12 cellular contexts compared by ENCODE assay signal in the genomic region with DNA sequence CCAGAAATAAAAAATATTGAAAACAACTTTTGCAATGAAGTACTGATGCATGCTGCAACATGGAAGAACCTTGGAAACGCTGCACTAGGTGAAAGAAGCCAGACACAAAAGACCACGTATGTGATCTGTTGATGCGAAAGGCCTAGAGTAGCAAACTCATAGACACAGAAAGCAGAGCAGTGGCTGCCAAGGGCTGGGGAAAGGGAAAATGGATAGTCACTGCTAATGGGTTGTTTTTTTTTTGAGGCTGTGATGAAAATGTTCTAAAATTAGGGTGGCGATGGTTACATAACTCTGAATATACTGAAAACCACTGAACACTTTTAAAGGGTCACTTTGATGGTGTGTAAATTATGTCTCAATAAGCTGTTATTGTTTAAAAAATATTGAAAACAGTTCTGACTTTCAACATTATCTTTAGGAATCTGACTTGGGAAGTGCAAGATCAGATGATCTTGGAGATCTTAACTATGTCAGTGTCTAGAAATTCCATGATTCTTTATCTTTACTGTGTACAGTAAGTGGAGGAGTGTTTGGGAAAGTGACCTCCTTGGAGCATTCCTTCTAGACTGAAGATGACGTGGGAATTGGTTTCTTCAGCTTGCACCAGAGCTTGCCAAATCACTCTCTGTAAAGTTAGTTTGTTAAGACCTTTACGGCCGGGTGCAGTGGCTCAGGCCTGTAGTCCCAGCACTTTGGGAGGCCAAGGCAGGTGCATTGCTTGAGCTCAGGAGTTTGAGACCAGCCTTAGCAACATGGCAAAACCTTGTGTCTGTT. TPM values are rescaled to one million over a fixed set of nuclear protein-coding genes. Genes with fewer than 3 reads are reported as not detected.
A peak's percentile ranks its signal among the peaks of the same experiment; 100 is the strongest.
DNase-seq lines count a peak whose midpoint lies in the region; ATAC-seq and TF ChIP-seq lines count a peak whose summit lies in the region.
"Had no signal": no experiment of that assay in that cellular context is flagged by ENCODE, and none has a peak within 500 bp of the region (broad histone marks: within the 10 kb centered on the region; RNA-seq: fewer than 3 reads in every experiment).

No MANE protein-coding gene starts in this region.

- H2AFZ ChIP-seq in smooth muscle cell (ENCODE audit: low read depth), result no peak overlapping the region
- H2AFZ ChIP-seq: neural progenitor cell had no signal

- H3K4me3 ChIP-seq in right atrium auricular region (no peak overlapping the region), smooth muscle cell (no peak overlapping the region)
- H3K4me3 ChIP-seq: neural progenitor cell had no signal

- DNase-seq in EH (ENCODE audit: low read depth), result peak; percentile 97
- DNase-seq in WTC11 (ENCODE audit: low spot score), result no peak
- no peak for DNase-seq in right atrium auricular region (ENCODE audit: low spot score)
- no peak for DNase-seq in smooth muscle cell (lab: John Stamatoyannopoulos, UW; ENCODE audit: unreplicated experiment)
- DNase-seq in SHP77 treated with DMSO at 0.1 percent for 48 hours (lab: John Stamatoyannopoulos, UW), result no peak
- no peak for DNase-seq in iPS-NIHi11 (ENCODE audit: low spot score)
- no peak for DNase-seq in stimulated activated naive CD8-positive, alpha-beta T cell treated with anti-CD3 and anti-CD28 coated beads, Interleukin-15, amount 100 ng/mL, for 72 hours
- DNase-seq: dermis blood vessel endothelial cell, NCI-H1417 treated with DMSO at 0.1 percent for 48 hours had no signal

- CTCF ChIA-PET in WTC11 (lab: Charles Lee), result interaction anchor here (1.2 kb wide), 1 partner anchor 32 kb away, joined by 3 read pairs; no protein-coding TSS in a partner anchor

- POLR2A ChIA-PET in WTC11 (lab: Charles Lee), result no interaction called here

- no peaks in the 10 kb centered on the region for H3K27me3 Mint-ChIP-seq in WTC11 (ENCODE audit: low read depth)
- no peaks in the 10 kb centered on the region for H3K27me3 Mint-ChIP-seq in stimulated activated naive CD8-positive, alpha-beta T cell treated with anti-CD3 and anti-CD28 coated beads, Interleukin-15, amount 100 ng/mL, for 72 hours
- H3K27me3 Mint-ChIP-seq: stimulated activated memory B cell treated with anti-CD40 and anti-IgM and Interleukin-4, amounts not matched to agents 10 μg/mL and 1 μg/mL and 100 μg/mL, for 72 hours had no signal

- no peak overlapping the region for H3K4me3 Mint-ChIP-seq in WTC11
- H3K4me3 Mint-ChIP-seq in stimulated activated naive CD8-positive, alpha-beta T cell treated with anti-CD3 and anti-CD28 coated beads, Interleukin-15, amount 100 ng/mL, for 72 hours, result peak overlapping the region in 1 of 2 donors; percentile 58
- H3K4me3 Mint-ChIP-seq: neural progenitor cell; stimulated activated memory B cell treated with anti-CD40 and anti-IgM and Interleukin-4, amounts not matched to agents 10 μg/mL and 1 μg/mL and 100 μg/mL, for 72 hours had no signal

- peak overlapping the region; percentile 61 for H3K9ac ChIP-seq in smooth muscle cell (ENCODE audit: low read depth)
- H3K9ac ChIP-seq: neural progenitor cell had no signal

- ATAC-seq in WTC11 (no peak), GM18502 (IDR thresholded peaks at IDR 0.05; ENCODE audit: poor library complexity, unreplicated experiment) (no peak)
- no peak for ATAC-seq in stimulated activated naive CD8-positive, alpha-beta T cell treated with anti-CD3 and anti-CD28 coated beads, Interleukin-15, amount 100 ng/mL, for 72 hours
- ATAC-seq: stimulated activated memory B cell treated with anti-CD40 and anti-IgM and Interleukin-4, amounts not matched to agents 10 μg/mL and 1 μg/mL and 100 μg/mL, for 72 hours had no signal

- peak overlapping the region; percentile 33 to 61 for H3K27ac ChIP-seq in right atrium auricular region
- H3K27ac ChIP-seq in smooth muscle cell (ENCODE audit: low read depth), result peak overlapping the region; percentile 94
- H3K27ac ChIP-seq: neural progenitor cell had no signal

- H3K36me3 ChIP-seq in right atrium auricular region (no peaks in the 10 kb centered on the region), smooth muscle cell (ENCODE audit: low read depth) (no peaks in the 10 kb centered on the region)
- H3K36me3 ChIP-seq: neural progenitor cell had no signal

- H3K79me2 ChIP-seq in smooth muscle cell (ENCODE audit: low read depth), result peaks cover 63% of the 10 kb centered on the region

- H3K36me3 Mint-ChIP-seq in WTC11, result no peaks in the 10 kb centered on the region; the same call in 1 of the 2 replicates

- H3K9me3 Mint-ChIP-seq in WTC11, result no peaks in the 10 kb centered on the region
- no peaks in the 10 kb centered on the region for H3K9me3 Mint-ChIP-seq in stimulated activated naive CD8-positive, alpha-beta T cell treated with anti-CD3 and anti-CD28 coated beads, Interleukin-15, amount 100 ng/mL, for 72 hours
- H3K9me3 Mint-ChIP-seq: neural progenitor cell; stimulated activated memory B cell treated with anti-CD40 and anti-IgM and Interleukin-4, amounts not matched to agents 10 μg/mL and 1 μg/mL and 100 μg/mL, for 72 hours had no signal

- peak overlapping the region; percentile 19; the same call in 1 of the 2 replicates for H3K27ac Mint-ChIP-seq in WTC11
- H3K27ac Mint-ChIP-seq in stimulated activated naive CD8-positive, alpha-beta T cell treated with anti-CD3 and anti-CD28 coated beads, Interleukin-15, amount 100 ng/mL, for 72 hours, result no peak overlapping the region
- H3K27ac Mint-ChIP-seq: neural progenitor cell; stimulated activated memory B cell treated with anti-CD40 and anti-IgM and Interleukin-4, amounts not matched to agents 10 μg/mL and 1 μg/mL and 100 μg/mL, for 72 hours had no signal

- H3F3A ChIP-seq in smooth muscle cell (ENCODE audit: low read depth), result peaks cover 57% of the 10 kb centered on the region

- TF ChIP-seq CTCF in WTC11 (IDR thresholded peaks at IDR 0.05) (no peak), right atrium auricular region (IDR thresholded peaks at IDR 0.05) (no peak), smooth muscle cell (IDR thresholded peaks at IDR 0.05; ENCODE audit: borderline replicate concordance, insufficient read depth, poor library complexity, severe bottlenecking) (no peak)

- H3K4me1 ChIP-seq in right atrium auricular region (peaks cover 0 to 94% of the 10 kb centered on the region in 2 donors), smooth muscle cell (ENCODE audit: low read depth) (peaks cover 18% of the 10 kb centered on the region)

- H3K27me3 ChIP-seq in right atrium auricular region (no peaks in the 10 kb centered on the region), smooth muscle cell (ENCODE audit: low read depth) (no peaks in the 10 kb centered on the region)
- H3K27me3 ChIP-seq: neural progenitor cell had no signal

- no peaks in the 10 kb centered on the region for H3K9me3 ChIP-seq in right atrium auricular region
- H3K9me3 ChIP-seq in smooth muscle cell (replicated peaks; ENCODE audit: low read depth), result no peaks in the 10 kb centered on the region

- peaks cover 27% of the 10 kb centered on the region for H3K4me1 Mint-ChIP-seq in WTC11
- H3K4me1 Mint-ChIP-seq in stimulated activated naive CD8-positive, alpha-beta T cell treated with anti-CD3 and anti-CD28 coated beads, Interleukin-15, amount 100 ng/mL, for 72 hours, result peaks cover under 1% of the 10 kb centered on the region

- H3K4me2 ChIP-seq in smooth muscle cell, result peak overlapping the region; percentile 6
- H3K4me2 ChIP-seq: neural progenitor cell had no signal

- WGBS in smooth muscle cell (ENCODE audit: low lambda C conversion rate), result 37% methylated on average over 7 of the region's 7 CpGs

- H4K20me1 ChIP-seq in smooth muscle cell (ENCODE audit: low read depth), result peaks cover 39% of the 10 kb centered on the region

TF ChIP-seq in WTC11, 78 proteins besides CTCF, POLR2A, EP300 and RAD21 (continues in another document):
- no peak for TF ChIP-seq EMX1 (CRISPR knock-in tag; IDR thresholded peaks at IDR 0.05)
- TF ChIP-seq NFYB (CRISPR knock-in tag; conservative IDR thresholded peaks at IDR 0.05; ENCODE audit: low read depth), result no peak
- no peak for TF ChIP-seq TEAD1 (CRISPR knock-in tag; IDR thresholded peaks at IDR 0.05)
- no peak for TF ChIP-seq CBFB (CRISPR knock-in tag; IDR thresholded peaks at IDR 0.05; ENCODE audit: low read depth)
- TF ChIP-seq, protein P1, sequence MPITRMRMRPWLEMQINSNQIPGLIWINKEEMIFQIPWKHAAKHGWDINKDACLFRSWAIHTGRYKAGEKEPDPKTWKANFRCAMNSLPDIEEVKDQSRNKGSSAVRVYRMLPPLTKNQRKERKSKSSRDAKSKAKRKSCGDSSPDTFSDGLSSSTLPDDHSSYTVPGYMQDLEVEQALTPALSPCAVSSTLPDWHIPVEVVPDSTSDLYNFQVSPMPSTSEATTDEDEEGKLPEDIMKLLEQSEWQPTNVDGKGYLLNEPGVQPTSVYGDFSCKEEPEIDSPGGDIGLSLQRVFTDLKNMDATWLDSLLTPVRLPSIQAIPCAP (CRISPR knock-in tag; IDR thresholded peaks at IDR 0.05), result no peak
- TF ChIP-seq, protein P2, sequence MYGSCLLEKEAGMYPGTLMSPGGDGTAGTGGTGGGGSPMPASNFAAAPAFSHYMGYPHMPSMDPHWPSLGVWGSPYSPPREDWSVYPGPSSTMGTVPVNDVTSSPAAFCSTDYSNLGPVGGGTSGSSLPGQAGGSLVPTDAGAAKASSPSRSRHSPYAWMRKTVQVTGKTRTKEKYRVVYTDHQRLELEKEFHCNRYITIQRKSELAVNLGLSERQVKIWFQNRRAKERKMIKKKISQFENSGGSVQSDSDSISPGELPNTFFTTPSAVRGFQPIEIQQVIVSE (CRISPR knock-in tag; IDR thresholded peaks at IDR 0.05; ENCODE audit: borderline replicate concordance), result no peak
- no peak for TF ChIP-seq JAZF1 (CRISPR knock-in tag; IDR thresholded peaks at IDR 0.05)
- no peak for TF ChIP-seq SMAD4 (CRISPR knock-in tag; IDR thresholded peaks at IDR 0.05)
- no peak for TF ChIP-seq FOXP1 (CRISPR knock-in tag; IDR thresholded peaks at IDR 0.05; ENCODE audit: borderline replicate concordance)
- TF ChIP-seq TCF7 (CRISPR knock-in tag; IDR thresholded peaks at IDR 0.05; ENCODE audit: low read depth), result no peak
- TF ChIP-seq, protein P3, sequence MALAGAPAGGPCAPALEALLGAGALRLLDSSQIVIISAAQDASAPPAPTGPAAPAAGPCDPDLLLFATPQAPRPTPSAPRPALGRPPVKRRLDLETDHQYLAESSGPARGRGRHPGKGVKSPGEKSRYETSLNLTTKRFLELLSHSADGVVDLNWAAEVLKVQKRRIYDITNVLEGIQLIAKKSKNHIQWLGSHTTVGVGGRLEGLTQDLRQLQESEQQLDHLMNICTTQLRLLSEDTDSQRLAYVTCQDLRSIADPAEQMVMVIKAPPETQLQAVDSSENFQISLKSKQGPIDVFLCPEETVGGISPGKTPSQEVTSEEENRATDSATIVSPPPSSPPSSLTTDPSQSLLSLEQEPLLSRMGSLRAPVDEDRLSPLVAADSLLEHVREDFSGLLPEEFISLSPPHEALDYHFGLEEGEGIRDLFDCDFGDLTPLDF (CRISPR knock-in tag; IDR thresholded peaks at IDR 0.05), result no peak
- no peak for TF ChIP-seq ETV6 (CRISPR knock-in tag; IDR thresholded peaks at IDR 0.05)
- TF ChIP-seq ZNF219 (CRISPR knock-in tag; IDR thresholded peaks at IDR 0.05; ENCODE audit: borderline replicate concordance), result no peak
- no peak for TF ChIP-seq NFE2L1 (CRISPR knock-in tag; IDR thresholded peaks at IDR 0.05)
- TF ChIP-seq GTF2I (CRISPR knock-in tag; conservative IDR thresholded peaks at IDR 0.05), result no peak

RNA-seq across cellular contexts. Expression of a gene that starts 12.4 kb away (rescaled TPM):
- 40.5 to 49.4 TPM (median 44.4 TPM) in 3 replicates for total RNA-seq in WTC11 (2021)
- total RNA-seq in right atrium auricular region, result 10 to 100 TPM; 14.2 to 24.1 TPM
- total RNA-seq in smooth muscle cell, result 7.6 and 11.8 TPM in 2 replicates
- polyA plus RNA-seq in smooth muscle cell, result 15.3 and 24.7 TPM in 2 replicates
